Comparison of ENCODE assay signal across 2 cellular contexts in genomic region chr12:92196368-92196767, GRCh38.
TF ChIP-seq lines count a peak whose summit lies in the region.

No MANE protein-coding gene starts in this region.

TF ChIP-seq in HepG2, 621 proteins besides CTCF, POLR2A, EP300 and RAD21:
- TF ChIP-seq ZNF317 (CRISPR knock-in tag; IDR thresholded peaks at IDR 0.05) = peak; percentile 88
- TF ChIP-seq, protein P1, sequence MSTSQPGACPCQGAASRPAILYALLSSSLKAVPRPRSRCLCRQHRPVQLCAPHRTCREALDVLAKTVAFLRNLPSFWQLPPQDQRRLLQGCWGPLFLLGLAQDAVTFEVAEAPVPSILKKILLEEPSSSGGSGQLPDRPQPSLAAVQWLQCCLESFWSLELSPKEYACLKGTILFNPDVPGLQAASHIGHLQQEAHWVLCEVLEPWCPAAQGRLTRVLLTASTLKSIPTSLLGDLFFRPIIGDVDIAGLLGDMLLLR (CRISPR knock-in tag; IDR thresholded peaks at IDR 0.05) = no peak

TF ChIP-seq in GM12878, 131 proteins besides CTCF, POLR2A, EP300 and RAD21:
- no peak for TF ChIP-seq RCOR1 (conservative IDR thresholded peaks at IDR 0.05; ENCODE audit: low read depth, low read length)
- no peak for TF ChIP-seq HDAC2 (IDR thresholded peaks at IDR 0.05)
- no peak for TF ChIP-seq BACH1 (IDR thresholded peaks at IDR 0.05; ENCODE audit: borderline replicate concordance)
- TF ChIP-seq, protein P2, sequence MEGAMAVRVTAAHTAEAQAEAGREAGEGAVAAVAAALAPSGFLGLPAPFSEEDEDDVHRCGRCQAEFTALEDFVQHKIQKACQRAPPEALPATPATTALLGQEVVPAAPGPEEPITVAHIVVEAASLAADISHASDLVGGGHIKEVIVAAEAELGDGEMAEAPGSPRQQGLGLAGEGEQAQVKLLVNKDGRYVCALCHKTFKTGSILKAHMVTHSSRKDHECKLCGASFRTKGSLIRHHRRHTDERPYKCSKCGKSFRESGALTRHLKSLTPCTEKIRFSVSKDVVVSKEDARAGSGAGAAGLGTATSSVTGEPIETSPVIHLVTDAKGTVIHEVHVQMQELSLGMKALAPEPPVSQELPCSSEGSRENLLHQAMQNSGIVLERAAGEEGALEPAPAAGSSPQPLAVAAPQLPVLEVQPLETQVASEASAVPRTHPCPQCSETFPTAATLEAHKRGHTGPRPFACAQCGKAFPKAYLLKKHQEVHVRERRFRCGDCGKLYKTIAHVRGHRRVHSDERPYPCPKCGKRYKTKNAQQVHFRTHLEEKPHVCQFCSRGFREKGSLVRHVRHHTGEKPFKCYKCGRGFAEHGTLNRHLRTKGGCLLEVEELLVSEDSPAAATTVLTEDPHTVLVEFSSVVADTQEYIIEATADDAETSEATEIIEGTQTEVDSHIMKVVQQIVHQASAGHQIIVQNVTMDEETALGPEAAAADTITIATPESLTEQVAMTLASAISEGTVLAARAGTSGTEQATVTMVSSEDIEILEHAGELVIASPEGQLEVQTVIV (IDR thresholded peaks at IDR 0.05; ENCODE audit: borderline replicate concordance, partially characterized antibody) = no peak
- TF ChIP-seq, protein P3, sequence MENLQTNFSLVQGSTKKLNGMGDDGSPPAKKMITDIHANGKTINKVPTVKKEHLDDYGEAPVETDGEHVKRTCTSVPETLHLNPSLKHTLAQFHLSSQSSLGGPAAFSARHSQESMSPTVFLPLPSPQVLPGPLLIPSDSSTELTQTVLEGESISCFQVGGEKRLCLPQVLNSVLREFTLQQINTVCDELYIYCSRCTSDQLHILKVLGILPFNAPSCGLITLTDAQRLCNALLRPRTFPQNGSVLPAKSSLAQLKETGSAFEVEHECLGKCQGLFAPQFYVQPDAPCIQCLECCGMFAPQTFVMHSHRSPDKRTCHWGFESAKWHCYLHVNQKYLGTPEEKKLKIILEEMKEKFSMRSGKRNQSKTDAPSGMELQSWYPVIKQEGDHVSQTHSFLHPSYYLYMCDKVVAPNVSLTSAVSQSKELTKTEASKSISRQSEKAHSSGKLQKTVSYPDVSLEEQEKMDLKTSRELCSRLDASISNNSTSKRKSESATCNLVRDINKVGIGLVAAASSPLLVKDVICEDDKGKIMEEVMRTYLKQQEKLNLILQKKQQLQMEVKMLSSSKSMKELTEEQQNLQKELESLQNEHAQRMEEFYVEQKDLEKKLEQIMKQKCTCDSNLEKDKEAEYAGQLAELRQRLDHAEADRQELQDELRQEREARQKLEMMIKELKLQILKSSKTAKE (IDR thresholded peaks at IDR 0.05; ENCODE audit: low read depth, poor library complexity, severe bottlenecking) = no peak
- TF ChIP-seq, protein P4, sequence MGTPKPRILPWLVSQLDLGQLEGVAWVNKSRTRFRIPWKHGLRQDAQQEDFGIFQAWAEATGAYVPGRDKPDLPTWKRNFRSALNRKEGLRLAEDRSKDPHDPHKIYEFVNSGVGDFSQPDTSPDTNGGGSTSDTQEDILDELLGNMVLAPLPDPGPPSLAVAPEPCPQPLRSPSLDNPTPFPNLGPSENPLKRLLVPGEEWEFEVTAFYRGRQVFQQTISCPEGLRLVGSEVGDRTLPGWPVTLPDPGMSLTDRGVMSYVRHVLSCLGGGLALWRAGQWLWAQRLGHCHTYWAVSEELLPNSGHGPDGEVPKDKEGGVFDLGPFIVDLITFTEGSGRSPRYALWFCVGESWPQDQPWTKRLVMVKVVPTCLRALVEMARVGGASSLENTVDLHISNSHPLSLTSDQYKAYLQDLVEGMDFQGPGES (IDR thresholded peaks at IDR 0.05) = no peak
- no peak for TF ChIP-seq SMC3 (IDR thresholded peaks at IDR 0.05; ENCODE audit: borderline replicate concordance, low read length)
- TF ChIP-seq USF2 (IDR thresholded peaks at IDR 0.05; ENCODE audit: borderline replicate concordance, low read depth, low read length) = no peak
- peak; percentile 85; the same call in 1 of the 2 replicates for TF ChIP-seq CBX5 (IDR thresholded peaks at IDR 0.05; ENCODE audit: low read depth)
